7 cellular contexts compared by ENCODE assay signal in the genomic region with DNA sequence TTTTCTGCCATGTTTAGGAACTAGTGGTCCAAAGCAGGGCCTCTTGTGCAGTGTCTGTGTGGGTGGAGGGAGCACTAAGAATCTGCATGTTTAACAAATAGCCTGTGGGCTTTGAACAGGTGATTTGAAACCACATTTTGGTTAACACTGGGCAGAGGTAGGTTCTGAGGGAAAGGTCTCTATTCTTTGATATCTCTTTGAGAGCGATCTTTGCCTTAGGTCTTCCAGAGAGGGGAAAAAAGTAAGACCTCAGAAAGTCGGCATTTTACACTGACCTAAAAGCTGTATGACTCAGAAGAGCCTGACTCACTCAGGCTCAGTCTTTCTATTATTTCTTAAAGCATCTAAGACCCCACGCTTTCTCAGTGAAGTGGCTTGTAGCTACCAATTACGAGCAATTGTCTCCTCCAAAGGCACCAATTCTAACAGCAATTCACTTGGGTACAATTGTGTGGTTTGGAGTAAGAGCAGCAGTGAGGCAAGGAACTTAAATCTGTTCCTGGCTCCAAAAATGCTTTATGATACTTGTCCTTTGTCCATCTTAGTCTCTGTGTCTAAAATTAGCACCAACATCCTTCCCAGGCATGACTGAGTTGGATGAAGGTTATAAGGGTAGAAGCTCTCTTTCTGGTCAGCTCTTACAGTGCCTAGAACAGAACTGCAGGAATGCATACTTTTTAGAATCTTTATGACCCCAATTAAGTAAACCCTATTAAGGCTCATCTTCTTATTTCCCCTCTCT. TPM values are rescaled to one million over a fixed set of nuclear protein-coding genes. Genes with fewer than 3 reads are reported as not detected.
DNase-seq lines count a peak whose midpoint lies in the region; ATAC-seq and TF ChIP-seq lines count a peak whose summit lies in the region.
"Had no signal": no experiment of that assay in that cellular context is flagged by ENCODE, and none has a peak within 500 bp of the region (broad histone marks: within the 10 kb centered on the region; RNA-seq: fewer than 3 reads in every experiment).

No MANE protein-coding gene starts in this region.

- H3K9me3 ChIP-seq in A673 (ENCODE audit: low read depth, low read length, poor library complexity, severe bottlenecking) (no peaks in the 10 kb centered on the region), right atrium auricular region (no peaks in the 10 kb centered on the region)

- POLR2A ChIA-PET in A673 (lab: Charles Lee; ENCODE audit: low non-redundant PET), result interaction anchor here (0.6 kb wide), 1 partner anchor 16 kb away, joined by 10 read pairs; no protein-coding TSS in a partner anchor

- peaks cover 32% of the 10 kb centered on the region for H3K36me3 ChIP-seq in A673 (ENCODE audit: insufficient read depth, low read length, poor library complexity, severe bottlenecking)
- peaks cover 59% of the 10 kb centered on the region for H3K36me3 ChIP-seq in right atrium auricular region

- CTCF ChIA-PET in A673 (lab: Charles Lee), result no interaction called here

- H3K27me3 ChIP-seq in A673 (replicated peaks; ENCODE audit: insufficient read depth, low read depth, low read length, poor library complexity) (no peaks in the 10 kb centered on the region), right atrium auricular region (no peaks in the 10 kb centered on the region)

- H3K4me3 ChIP-seq in A673 (ENCODE audit: low read depth, low read length, poor library complexity, severe bottlenecking), result no peak overlapping the region
- no peak overlapping the region for H3K4me3 ChIP-seq in right atrium auricular region

- DNase-seq in A673 (ENCODE audit: low spot score), result peak; percentile 67
- no peak for DNase-seq in right atrium auricular region (ENCODE audit: low spot score)
- DNase-seq in T1000 (lab: John Stamatoyannopoulos, UW), result no peak
- DNase-seq in erythroblast (lab: John Stamatoyannopoulos, UW), result no peak
- DNase-seq: activated naive CD4-positive, alpha-beta T cell treated with Interleukin-2 at 50 U/mL for 16 hours had no signal

- no peak for TF ChIP-seq POLR2A in erythroblast (IDR thresholded peaks at IDR 0.05; ENCODE audit: low read length)

- intact Hi-C loops in A673 (cut with micrococcal nuclease; ENCODE audit: unreplicated experiment), result no loop called here

- BruUV-seq in A673 (replicated peaks; lab: Mats Ljungman, UMichigan), result no TSS peak

- H3K27ac ChIP-seq in A673 (ENCODE audit: low read depth, low read length, poor library complexity, severe bottlenecking), result no peak overlapping the region
- peak overlapping the region; percentile 40 to 71 for H3K27ac ChIP-seq in right atrium auricular region

- H3K4me1 ChIP-seq in A673 (ENCODE audit: insufficient read depth, low read length, poor library complexity, severe bottlenecking) (peaks cover 31% of the 10 kb centered on the region), right atrium auricular region (peaks cover 0 to 33% of the 10 kb centered on the region in 2 donors)

- TF ChIP-seq CTCF in A673 (conservative IDR thresholded peaks at IDR 0.05; ENCODE audit: low read depth, low read length) (no peak), right atrium auricular region (IDR thresholded peaks at IDR 0.05) (no peak)

- ATAC-seq in SK-N-SH treated with all-trans-retinoic acid at 6 μM for 48 hours (peak; percentile 88), GM21423 (IDR thresholded peaks at IDR 0.05; ENCODE audit: unreplicated experiment) (no peak)

TF ChIP-seq in SK-N-SH treated with all-trans-retinoic acid at 6 μM for 48 hours, 23 proteins besides CTCF, POLR2A, EP300 and RAD21 (continues in another document):
- TF ChIP-seq ZFP3 (CRISPR knock-in tag; IDR thresholded peaks at IDR 0.05) (no peak), BACH2 (CRISPR knock-in tag; IDR thresholded peaks at IDR 0.05; ENCODE audit: borderline replicate concordance) (no peak), RARB (CRISPR knock-in tag; IDR thresholded peaks at IDR 0.05) (no peak), TCF4 (CRISPR knock-in tag; IDR thresholded peaks at IDR 0.05; ENCODE audit: borderline replicate concordance) (no peak), ESRRG (CRISPR knock-in tag; IDR thresholded peaks at IDR 0.05) (no peak), ZNF565 (CRISPR knock-in tag; conservative IDR thresholded peaks at IDR 0.05; ENCODE audit: low read depth) (no peak), ARNTL (CRISPR knock-in tag; IDR thresholded peaks at IDR 0.05; ENCODE audit: borderline replicate concordance, low read depth) (no peak), ZNF70 (CRISPR knock-in tag; IDR thresholded peaks at IDR 0.05) (no peak), SNAI2 (CRISPR knock-in tag; IDR thresholded peaks at IDR 0.05) (no peak), PPARA (CRISPR knock-in tag; IDR thresholded peaks at IDR 0.05; ENCODE audit: borderline replicate concordance) (no peak), CSDC2 (CRISPR knock-in tag; IDR thresholded peaks at IDR 0.05) (no peak), OSR1 (CRISPR knock-in tag; IDR thresholded peaks at IDR 0.05) (no peak), ZC3H10 (CRISPR knock-in tag; IDR thresholded peaks at IDR 0.05) (no peak), TOX (CRISPR knock-in tag; IDR thresholded peaks at IDR 0.05; ENCODE audit: borderline replicate concordance) (no peak)
- TF ChIP-seq, protein P1, sequence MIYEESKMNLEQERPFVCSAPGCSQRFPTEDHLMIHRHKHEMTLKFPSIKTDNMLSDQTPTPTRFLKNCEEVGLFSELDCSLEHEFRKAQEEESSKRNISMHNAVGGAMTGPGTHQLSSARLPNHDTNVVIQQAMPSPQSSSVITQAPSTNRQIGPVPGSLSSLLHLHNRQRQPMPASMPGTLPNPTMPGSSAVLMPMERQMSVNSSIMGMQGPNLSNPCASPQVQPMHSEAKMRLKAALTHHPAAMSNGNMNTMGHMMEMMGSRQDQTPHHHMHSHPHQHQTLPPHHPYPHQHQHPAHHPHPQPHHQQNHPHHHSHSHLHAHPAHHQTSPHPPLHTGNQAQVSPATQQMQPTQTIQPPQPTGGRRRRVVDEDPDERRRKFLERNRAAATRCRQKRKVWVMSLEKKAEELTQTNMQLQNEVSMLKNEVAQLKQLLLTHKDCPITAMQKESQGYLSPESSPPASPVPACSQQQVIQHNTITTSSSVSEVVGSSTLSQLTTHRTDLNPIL (CRISPR knock-in tag; IDR thresholded peaks at IDR 0.05; ENCODE audit: low read depth), result no peak
- TF ChIP-seq, protein P2, sequence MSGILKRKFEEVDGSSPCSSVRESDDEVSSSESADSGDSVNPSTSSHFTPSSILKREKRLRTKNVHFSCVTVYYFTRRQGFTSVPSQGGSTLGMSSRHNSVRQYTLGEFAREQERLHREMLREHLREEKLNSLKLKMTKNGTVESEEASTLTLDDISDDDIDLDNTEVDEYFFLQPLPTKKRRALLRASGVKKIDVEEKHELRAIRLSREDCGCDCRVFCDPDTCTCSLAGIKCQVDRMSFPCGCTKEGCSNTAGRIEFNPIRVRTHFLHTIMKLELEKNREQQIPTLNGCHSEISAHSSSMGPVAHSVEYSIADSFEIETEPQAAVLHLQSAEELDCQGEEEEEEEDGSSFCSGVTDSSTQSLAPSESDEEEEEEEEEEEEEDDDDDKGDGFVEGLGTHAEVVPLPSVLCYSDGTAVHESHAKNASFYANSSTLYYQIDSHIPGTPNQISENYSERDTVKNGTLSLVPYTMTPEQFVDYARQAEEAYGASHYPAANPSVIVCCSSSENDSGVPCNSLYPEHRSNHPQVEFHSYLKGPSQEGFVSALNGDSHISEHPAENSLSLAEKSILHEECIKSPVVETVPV (CRISPR knock-in tag; IDR thresholded peaks at IDR 0.05), result no peak
- TF ChIP-seq, protein P3, sequence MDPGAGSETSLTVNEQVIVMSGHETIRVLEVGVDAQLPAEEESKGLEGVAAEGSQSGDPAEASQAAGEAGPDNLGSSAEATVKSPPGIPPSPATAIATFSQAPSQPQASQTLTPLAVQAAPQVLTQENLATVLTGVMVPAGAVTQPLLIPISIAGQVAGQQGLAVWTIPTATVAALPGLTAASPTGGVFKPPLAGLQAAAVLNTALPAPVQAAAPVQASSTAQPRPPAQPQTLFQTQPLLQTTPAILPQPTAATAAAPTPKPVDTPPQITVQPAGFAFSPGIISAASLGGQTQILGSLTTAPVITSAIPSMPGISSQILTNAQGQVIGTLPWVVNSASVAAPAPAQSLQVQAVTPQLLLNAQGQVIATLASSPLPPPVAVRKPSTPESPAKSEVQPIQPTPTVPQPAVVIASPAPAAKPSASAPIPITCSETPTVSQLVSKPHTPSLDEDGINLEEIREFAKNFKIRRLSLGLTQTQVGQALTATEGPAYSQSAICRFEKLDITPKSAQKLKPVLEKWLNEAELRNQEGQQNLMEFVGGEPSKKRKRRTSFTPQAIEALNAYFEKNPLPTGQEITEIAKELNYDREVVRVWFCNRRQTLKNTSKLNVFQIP (CRISPR knock-in tag; IDR thresholded peaks at IDR 0.05; ENCODE audit: borderline replicate concordance, low read depth), result no peak
- TF ChIP-seq, protein P4, sequence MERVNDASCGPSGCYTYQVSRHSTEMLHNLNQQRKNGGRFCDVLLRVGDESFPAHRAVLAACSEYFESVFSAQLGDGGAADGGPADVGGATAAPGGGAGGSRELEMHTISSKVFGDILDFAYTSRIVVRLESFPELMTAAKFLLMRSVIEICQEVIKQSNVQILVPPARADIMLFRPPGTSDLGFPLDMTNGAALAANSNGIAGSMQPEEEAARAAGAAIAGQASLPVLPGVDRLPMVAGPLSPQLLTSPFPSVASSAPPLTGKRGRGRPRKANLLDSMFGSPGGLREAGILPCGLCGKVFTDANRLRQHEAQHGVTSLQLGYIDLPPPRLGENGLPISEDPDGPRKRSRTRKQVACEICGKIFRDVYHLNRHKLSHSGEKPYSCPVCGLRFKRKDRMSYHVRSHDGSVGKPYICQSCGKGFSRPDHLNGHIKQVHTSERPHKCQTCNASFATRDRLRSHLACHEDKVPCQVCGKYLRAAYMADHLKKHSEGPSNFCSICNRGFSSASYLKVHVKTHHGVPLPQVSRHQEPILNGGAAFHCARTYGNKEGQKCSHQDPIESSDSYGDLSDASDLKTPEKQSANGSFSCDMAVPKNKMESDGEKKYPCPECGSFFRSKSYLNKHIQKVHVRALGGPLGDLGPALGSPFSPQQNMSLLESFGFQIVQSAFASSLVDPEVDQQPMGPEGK (CRISPR knock-in tag; IDR thresholded peaks at IDR 0.05; ENCODE audit: borderline replicate concordance), result no peak

RNA-seq across cellular contexts. Expression of gene EIF2B2, which starts 8.8 kb away (rescaled TPM):
- total RNA-seq in A673 (2021) (93.3 and 106 TPM in 2 replicates), right atrium auricular region (10 to 100 TPM; 26.1 to 35.3 TPM)

RNA-seq across cellular contexts. Expression of gene MLH3, which starts 39.7 kb away (rescaled TPM):
- total RNA-seq in A673 (2021) (21.0 and 24.0 TPM in 2 replicates), right atrium auricular region (10 to 100 TPM; 16.1 to 19.1 TPM)

RNA-seq across cellular contexts. Expression of gene ACYP1, which starts 52.3 kb away (rescaled TPM):
- 47.1 and 50.2 TPM in 2 replicates for total RNA-seq in A673 (2021)
- 10 to 100 TPM; 11.0 to 19.5 TPM for total RNA-seq in right atrium auricular region

RNA-seq across cellular contexts. Expression of gene PGF, which starts 56.1 kb away (rescaled TPM):
- total RNA-seq in A673 (2021), result 32.2 and 48.1 TPM in 2 replicates
- 1 to 10 TPM; 3.3 to 7.0 TPM for total RNA-seq in right atrium auricular region

RNA-seq across cellular contexts. Expression of gene ZC2HC1C, which starts 57.9 kb away (rescaled TPM):
- 1.0 TPM in 2 replicates for total RNA-seq in A673 (2021)
- 10 to 100 TPM in 1 of 2 donors, 1 to 10 TPM in 1; 4.8 to 10.5 TPM for total RNA-seq in right atrium auricular region
